In genomic region chr6:132395015-132395597, GRCh38 we compare ENCODE assay signal across 1 cellular context.
A peak's percentile ranks its signal among the peaks of the same experiment; 100 is the strongest.
TF ChIP-seq lines count a peak whose summit lies in the region.

No MANE protein-coding gene starts in this region.

TF ChIP-seq in HEK293, 187 proteins besides CTCF, POLR2A, EP300 and RAD21 (continued from another document):
- TF ChIP-seq ZNF518A (tag by site-specific recombination; conservative IDR thresholded peaks at IDR 0.05; ENCODE audit: low read depth) (0 out of 2 replicates have a peak, but pooled peaks have one; percentile 33), TRIM28 (IDR thresholded peaks at IDR 0.05; ENCODE audit: borderline replicate concordance, low read length) (peak; percentile 97), ZNF549 (tag by site-specific recombination; IDR thresholded peaks at IDR 0.05) (peak; percentile 62; the same call in 1 of the 2 replicates), FEZF1 (tag by site-specific recombination; IDR thresholded peaks at IDR 0.05) (no peak), ZNF768 (tag by site-specific recombination; IDR thresholded peaks at IDR 0.05) (no peak), ZNF639 (tag by site-specific recombination; IDR thresholded peaks at IDR 0.05) (0 out of 2 replicates have a peak, but pooled peaks have one; percentile 48), ZNF610 (tag by site-specific recombination; IDR thresholded peaks at IDR 0.05; ENCODE audit: borderline replicate concordance) (0 out of 2 replicates have a peak, but pooled peaks have one; percentile 38), ZNF626 (tag by site-specific recombination; IDR thresholded peaks at IDR 0.05) (peak; percentile 96; the same call in 1 of the 2 replicates), SETDB1 (IDR thresholded peaks at IDR 0.05; ENCODE audit: insufficient read length, low read length) (peak; percentile 100), ZNF529 (tag by site-specific recombination; IDR thresholded peaks at IDR 0.05; ENCODE audit: insufficient replicate concordance) (peak; percentile 66)
